Comparison of ENCODE assay signal across 6 cellular contexts in the genomic region with DNA sequence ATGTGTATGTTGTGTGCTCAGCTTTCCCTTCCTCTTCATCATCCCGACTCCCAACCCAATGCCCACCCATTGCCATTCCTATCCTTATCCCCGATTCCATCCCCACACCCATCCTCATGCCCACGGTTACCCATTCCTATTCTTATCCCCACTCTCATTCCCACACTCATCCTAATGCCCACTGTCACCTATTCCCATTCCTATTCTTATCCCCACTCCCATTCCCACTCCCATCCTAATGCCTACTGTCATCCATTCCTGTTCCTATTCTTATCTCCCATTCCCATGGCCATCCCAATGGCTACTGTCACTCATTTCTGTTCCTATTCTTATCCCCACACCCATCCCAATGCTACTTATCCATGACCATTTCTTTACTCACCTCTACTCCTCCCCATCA.
"Had no signal": no experiment of that assay in that cellular context is flagged by ENCODE, and none has a peak within 500 bp of the region (broad histone marks: within the 10 kb centered on the region; RNA-seq: fewer than 3 reads in every experiment).

No MANE protein-coding gene starts in this region.

- FAIRE-seq: K562 had no signal

- H3K9ac ChIP-seq: KMS-11 had no signal

- ATAC-seq: K562 had no signal

- DNase-seq: IMR-90, KBM-7, KG1 had no signal

- H3K4me2 ChIP-seq: KMS-11 had no signal

- H3K27ac ChIP-seq: HL-60, KMS-11 had no signal

- H3K4me3 ChIP-seq: K562 had no signal
